Comparison of ENCODE assay signal across 16 cellular contexts in genomic region chr1:30400436-30400975, GRCh38.
"Had no signal": no experiment of that assay in that cellular context is flagged by ENCODE, and none has a peak within 500 bp of the region (broad histone marks: within the 10 kb centered on the region; RNA-seq: fewer than 3 reads in every experiment).

No MANE protein-coding gene starts in this region.

- H3K27ac ChIP-seq: heart right ventricle, neutrophil, right atrium auricular region, thyroid gland, uterus had no signal

- H3K27ac Mint-ChIP-seq: type B pancreatic cell had no signal

- H3K27me3 ChIP-seq: neutrophil, right atrium auricular region, thyroid gland, uterus had no signal

- H3K4me3 Mint-ChIP-seq: naive thymus-derived CD8-positive, alpha-beta T cell; type B pancreatic cell had no signal

- H3K4me1 ChIP-seq: thyroid gland, uterus had no signal

- H3K9me3 ChIP-seq: heart right ventricle, mucosa of descending colon, neutrophil, right atrium auricular region, thyroid gland, uterus had no signal

- H3K4me3 ChIP-seq: heart right ventricle, mucosa of descending colon, right atrium auricular region, thyroid gland, uterus had no signal

- ATAC-seq: esophagus mucosa; heart right ventricle; mucosa of descending colon; naive thymus-derived CD8-positive, alpha-beta T cell had no signal

- H3K36me3 ChIP-seq: heart right ventricle, neutrophil, right atrium auricular region, thyroid gland, uterus had no signal

- H3K9me3 Mint-ChIP-seq: naive thymus-derived CD8-positive, alpha-beta T cell had no signal

- DNase-seq: effector memory CD4-positive, alpha-beta T cell; heart right ventricle; hypothalamus; kidney glomerular epithelial cell; mammary epithelial cell; mucosa of descending colon; small intestine; stimulated activated CD4-positive, alpha-beta T cell treated with anti-CD3 and anti-CD28 coated beads, Interleukin-2, amount 100 ng/mL, for 48 hours; stimulated activated naive CD4-positive, alpha-beta T cell treated with Interleukin-2 at 50 U/mL for 16 hours; thyroid gland; uterus had no signal

- H3K36me3 Mint-ChIP-seq: naive thymus-derived CD8-positive, alpha-beta T cell; type B pancreatic cell had no signal
